In the genomic region with DNA sequence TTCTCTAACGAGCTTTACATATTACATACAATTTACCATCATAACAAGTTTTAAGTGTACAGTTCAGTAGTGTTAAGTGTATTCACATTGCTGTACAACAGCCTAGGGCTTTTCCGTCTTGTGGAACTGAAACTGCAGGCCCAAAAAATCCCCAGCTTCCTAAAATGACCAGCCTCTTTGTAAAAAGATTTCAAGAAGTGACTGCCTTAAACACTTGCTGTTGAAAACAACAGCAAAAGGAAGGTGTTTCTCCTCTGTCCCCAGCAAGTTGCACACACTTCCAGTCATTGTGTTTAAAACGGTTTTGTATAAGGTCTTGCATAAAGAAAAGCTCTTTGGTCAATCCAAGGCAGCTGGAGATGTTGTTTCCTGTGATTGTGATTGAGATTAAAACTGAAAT, we compare ENCODE assay signal across 19 cellular contexts. TPM values are rescaled to one million over a fixed set of nuclear protein-coding genes. Genes with fewer than 3 reads are reported as not detected.
A peak's percentile ranks its signal among the peaks of the same experiment; 100 is the strongest.
DNase-seq lines count a peak whose midpoint lies in the region; ATAC-seq and TF ChIP-seq lines count a peak whose summit lies in the region.
"Had no signal": no experiment of that assay in that cellular context is flagged by ENCODE, and none has a peak within 500 bp of the region (broad histone marks: within the 10 kb centered on the region; RNA-seq: fewer than 3 reads in every experiment).

No MANE protein-coding gene starts in this region.

- H3K9me2 ChIP-seq in hepatocyte (replicated peaks; ENCODE audit: insufficient read depth), result no peaks in the 10 kb centered on the region

- no peak for TF ChIP-seq CTCF in GM06990 (IDR thresholded peaks at IDR 0.05; ENCODE audit: insufficient read depth, low read length, poor library complexity, severe bottlenecking)
- TF ChIP-seq CTCF in hepatocyte (IDR thresholded peaks at IDR 0.05; ENCODE audit: poor library complexity), result no peak

- POLR2A ChIA-PET in naive thymus-derived CD4-positive, alpha-beta T cell (lab: Charles Lee), result interaction anchor here (0.6 to 1.2 kb wide), 2 partner anchors 11 to 193 kb away, joined by 3 read pairs; no protein-coding TSS in a partner anchor

- no peaks in the 10 kb centered on the region for H3K4me1 ChIP-seq in naive thymus-derived CD4-positive, alpha-beta T cell (ENCODE audit: control insufficient read depth in 2 of 2, insufficient read depth in 2 of 2, low read length in 2 of 2)
- no peaks in the 10 kb centered on the region for H3K4me1 ChIP-seq in hepatocyte (ENCODE audit: insufficient read depth)
- H3K4me1 ChIP-seq: SJCRH30 had no signal

- H3K4me3 ChIP-seq in GM06990 (replicated peaks; ENCODE audit: low read depth, low read length), result no peak overlapping the region
- no peak overlapping the region for H3K4me3 ChIP-seq in naive thymus-derived CD4-positive, alpha-beta T cell (ENCODE audit: low read length)
- H3K4me3 ChIP-seq in hepatocyte, result no peak overlapping the region
- H3K4me3 ChIP-seq: SJCRH30 had no signal

- no peak overlapping the region for H3K4me2 ChIP-seq in hepatocyte

- H3K4me3 Mint-ChIP-seq in naive thymus-derived CD4-positive, alpha-beta T cell, result no peak overlapping the region
- H3K4me3 Mint-ChIP-seq: central memory CD8-positive, alpha-beta T cell had no signal

- no peaks in the 10 kb centered on the region for H3K27me3 ChIP-seq in GM06990 (replicated peaks; ENCODE audit: control insufficient read depth, insufficient read depth, low read length)
- no peaks in the 10 kb centered on the region for H3K27me3 ChIP-seq in naive thymus-derived CD4-positive, alpha-beta T cell (ENCODE audit: control insufficient read depth in 2 of 2, insufficient read depth in 2 of 2, low read length in 2 of 2)
- H3K27me3 ChIP-seq in hepatocyte, result no peaks in the 10 kb centered on the region
- H3K27me3 ChIP-seq: SJCRH30 had no signal

- no peaks in the 10 kb centered on the region for H4K20me1 ChIP-seq in hepatocyte (ENCODE audit: insufficient read depth, poor library complexity, severe bottlenecking)

- H3K79me2 ChIP-seq in hepatocyte, result no peaks in the 10 kb centered on the region

- H3K36me3 ChIP-seq in GM06990 (ENCODE audit: control insufficient read depth, insufficient read depth, low read length) (no peaks in the 10 kb centered on the region), hepatocyte (replicated peaks; ENCODE audit: insufficient read depth, low read depth) (no peaks in the 10 kb centered on the region)
- no peaks in the 10 kb centered on the region for H3K36me3 ChIP-seq in naive thymus-derived CD4-positive, alpha-beta T cell (ENCODE audit: control insufficient read depth in 2 of 3, insufficient read depth in 3 of 3, low read length in 3 of 3)
- H3K36me3 ChIP-seq: SJCRH30 had no signal

- peaks cover 0 to 21% (median 8%) of the 10 kb centered on the region in 5 donors for H3K36me3 Mint-ChIP-seq in naive thymus-derived CD4-positive, alpha-beta T cell

- H3K9me3 ChIP-seq in naive thymus-derived CD4-positive, alpha-beta T cell (ENCODE audit: control insufficient read depth in 2 of 3, low read length in 3 of 3), result no peaks in the 10 kb centered on the region
- no peaks in the 10 kb centered on the region for H3K9me3 ChIP-seq in hepatocyte (ENCODE audit: low read depth)
- H3K9me3 ChIP-seq: SJCRH30 had no signal

- H2AFZ ChIP-seq in hepatocyte, result no peak overlapping the region

- peak; percentile 14 for DNase-seq in GM06990 (ENCODE audit: extremely low read depth, insufficient read length)
- peak; percentile 27 for DNase-seq in NOMO-1 treated with dmso at 0.1 percent for 144 hours (lab: John Stamatoyannopoulos, UW; ENCODE audit: unreplicated experiment)
- no peak for DNase-seq in naive thymus-derived CD4-positive, alpha-beta T cell
- DNase-seq in AG08396 (ENCODE audit: low spot score), result no peak
- DNase-seq in hepatocyte (ENCODE audit: low spot score), result no peak
- DNase-seq in NK-92 treated with Interleukin-12 subunit alpha and Interleukin-12 subunit beta, amount 100 ng/mL, for 24 hours (lab: John Stamatoyannopoulos, UW), result no peak
- no peak for DNase-seq in hippocampal formation (lab: John Stamatoyannopoulos, UW)
- DNase-seq: activated CD4-positive, CD25-positive, alpha-beta regulatory T cell treated with anti-CD3 and anti-CD28 coated beads, Interleukin-2, amount 50 U/mL, for 72 hours; activated gamma-delta T cell; effector CD8-positive, alpha-beta T cell; H7; islet precursor cell; NCI-H1436; NCI-H226; SJCRH30; stimulated activated CD4-positive, alpha-beta T cell treated with anti-CD3 and anti-CD28 coated beads, Interleukin-4, amount 100 ng/mL, for 1 hour; T-helper 2 cell had no signal

- WGBS in hepatocyte (ENCODE audit: low lambda C conversion rate, missing lambda C conversion rate), result 87% methylated on average over 3 of the region's 3 CpGs

- peaks cover 0 to 5% (median 0%) of the 10 kb centered on the region in 5 donors for H3K27me3 Mint-ChIP-seq in naive thymus-derived CD4-positive, alpha-beta T cell
- H3K27me3 Mint-ChIP-seq: central memory CD8-positive, alpha-beta T cell had no signal

- CTCF ChIA-PET in naive thymus-derived CD4-positive, alpha-beta T cell (lab: Charles Lee), result no interaction called here

- H3K27ac ChIP-seq in naive thymus-derived CD4-positive, alpha-beta T cell (ENCODE audit: low read depth, low read length), result no peak overlapping the region
- H3K27ac ChIP-seq in hepatocyte, result no peak overlapping the region
- H3K27ac ChIP-seq: SJCRH30 had no signal

- no peak overlapping the region for H3K27ac Mint-ChIP-seq in naive thymus-derived CD4-positive, alpha-beta T cell

- intact Hi-C loops in naive thymus-derived CD4-positive, alpha-beta T cell (cut with micrococcal nuclease), result loop anchor here in 1 of 2 donors (10.0 kb wide), 1 partner anchor 184 kb away; no protein-coding TSS in a partner anchor

- peak; percentile 32 for ATAC-seq in GM19468 (IDR thresholded peaks at IDR 0.05; ENCODE audit: extremely low read depth, unreplicated experiment)
- ATAC-seq in naive thymus-derived CD4-positive, alpha-beta T cell, result peak; percentile 41

- peaks cover 0 to 6% (median 0%) of the 10 kb centered on the region in 7 donors for H3K4me1 Mint-ChIP-seq in naive thymus-derived CD4-positive, alpha-beta T cell
- H3K4me1 Mint-ChIP-seq: central memory CD8-positive, alpha-beta T cell had no signal

- peaks cover 0 to 34% (median 15%) of the 10 kb centered on the region in 11 donors for H3K9me3 Mint-ChIP-seq in naive thymus-derived CD4-positive, alpha-beta T cell

RNA-seq across cellular contexts. Expression of gene GBP1, which starts 16.0 kb away (rescaled TPM):
- total RNA-seq in naive thymus-derived CD4-positive, alpha-beta T cell, result 100 to 1,000 TPM in 1 of 5 experiments, 10 to 100 TPM in 4; 17.1 to 319 (median 51.9) TPM
- polyA plus RNA-seq in naive thymus-derived CD4-positive, alpha-beta T cell, result 10 to 100 TPM; 34.3 to 57.5 TPM
- 18.9 and 20.3 TPM in 2 replicates for total RNA-seq in hepatocyte
- 12.0 and 19.3 TPM in 2 replicates for polyA plus RNA-seq in hepatocyte
- total RNA-seq: H7 had no signal

RNA-seq across cellular contexts. Expression of gene GBP2, which starts 44.9 kb away (rescaled TPM):
- total RNA-seq in naive thymus-derived CD4-positive, alpha-beta T cell, result 100 to 1,000 TPM in 3 of 5 experiments, 10 to 100 TPM in 2; 74.0 to 200 (median 185) TPM
- 100 to 1,000 TPM in 1 of 2 donors, 10 to 100 TPM in 1; 73.8 to 104 TPM for polyA plus RNA-seq in naive thymus-derived CD4-positive, alpha-beta T cell
- total RNA-seq in hepatocyte, result 31.7 and 32.9 TPM in 2 replicates
- 11.0 and 13.9 TPM in 2 replicates for polyA plus RNA-seq in hepatocyte

RNA-seq across cellular contexts. Expression of gene GBP3, which starts 58.3 kb away (rescaled TPM):
- 10 to 100 TPM; 15.9 to 39.9 (median 31.9) TPM for total RNA-seq in naive thymus-derived CD4-positive, alpha-beta T cell
- polyA plus RNA-seq in naive thymus-derived CD4-positive, alpha-beta T cell, result 10 to 100 TPM; 11.1 to 11.9 TPM
- total RNA-seq in hepatocyte, result 10.8 and 12.0 TPM in 2 replicates
- polyA plus RNA-seq in hepatocyte, result 5.4 and 5.5 TPM in 2 replicates
- total RNA-seq: H7 had no signal

Comparison
In these comparisons a context has a peak if more than half of its experiments do, and no peak if none do; other contexts are left out.
1. DNase-seq: peak in GM06990 (single experiment) and NOMO-1 treated with dmso at 0.1 percent for 144 hours (single experiment); none in naive thymus-derived CD4-positive, alpha-beta T cell (0 of 9), AG08396 (single experiment), hepatocyte (single experiment), NK-92 treated with Interleukin-12 subunit alpha and Interleukin-12 subunit beta, amount 100 ng/mL, for 24 hours (single experiment) and hippocampal formation (0 of 2).